Comparison of ENCODE assay signal across 11 cellular contexts in the genomic region with DNA sequence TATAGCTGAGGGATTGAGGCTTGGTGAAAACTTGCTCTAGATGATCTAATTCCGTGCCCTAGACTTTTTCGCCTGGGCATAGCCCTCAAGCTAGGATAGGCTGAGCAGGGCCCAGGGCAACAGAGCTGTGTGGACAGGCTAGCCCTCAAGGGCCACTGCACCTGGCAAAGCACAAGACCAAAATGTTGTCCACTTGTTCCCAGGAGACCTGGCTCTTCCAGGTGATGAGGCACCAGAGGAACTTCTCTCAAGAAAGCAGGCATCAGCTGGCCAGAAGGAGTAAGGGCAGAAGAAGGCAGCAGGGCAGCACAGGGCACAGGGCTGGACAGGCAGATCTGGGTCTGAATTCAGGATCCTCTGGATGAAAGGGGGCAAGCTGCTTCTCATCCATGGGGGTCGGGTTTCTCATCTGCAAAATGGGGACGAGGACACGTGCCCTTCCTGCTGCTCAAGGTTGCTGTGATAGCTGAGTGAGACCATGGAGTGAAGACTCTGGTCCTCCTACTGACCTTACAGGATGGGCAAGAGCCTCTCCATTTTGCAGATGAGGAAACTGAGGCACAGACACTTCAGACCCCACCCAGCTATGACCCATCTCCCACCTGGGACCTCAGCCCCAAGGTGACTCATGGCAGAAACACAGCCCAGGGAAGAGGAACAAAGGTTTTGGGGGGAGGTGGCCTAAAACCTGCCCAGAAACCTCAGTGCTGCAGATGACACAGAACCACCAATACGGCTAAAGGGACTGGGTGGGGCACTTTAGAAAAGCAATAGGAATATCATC.
"Had no signal": no experiment of that assay in that cellular context is flagged by ENCODE, and none has a peak within 500 bp of the region (broad histone marks: within the 10 kb centered on the region; RNA-seq: fewer than 3 reads in every experiment).

No MANE protein-coding gene starts in this region.

- H3K4me3 Mint-ChIP-seq: activated naive CD8-positive, alpha-beta T cell treated with anti-CD3 and anti-CD28 coated beads, Interleukin-2, amount 50 U/mL, for 24 hours; neural crest cell had no signal

- DNase-seq: activated CD4-positive, alpha-beta T cell treated with anti-CD3 and anti-CD28 coated beads, Interleukin-2, amount 50 U/mL, for 48 hours; activated naive CD4-positive, alpha-beta T cell; activated naive CD8-positive, alpha-beta T cell treated with anti-CD3 and anti-CD28 coated beads, Interleukin-2, amount 50 U/mL, for 24 hours; effector CD8-positive, alpha-beta T cell; gastrocnemius medialis; pancreas; stimulated activated CD4-positive, alpha-beta T cell treated with anti-CD3 and anti-CD28 coated beads, Interleukin-4, amount 100 ng/mL, for 24 hours; SW 1271; thyroid gland had no signal

- ATAC-seq: activated CD4-positive, CD25-positive, alpha-beta regulatory T cell treated with anti-CD3 and anti-CD28 coated beads, Interleukin-2, amount 50 U/mL, for 24 hours; activated naive CD8-positive, alpha-beta T cell treated with anti-CD3 and anti-CD28 coated beads, Interleukin-2, amount 50 U/mL, for 24 hours; pancreas had no signal

- H3K27ac Mint-ChIP-seq: activated naive CD8-positive, alpha-beta T cell treated with anti-CD3 and anti-CD28 coated beads, Interleukin-2, amount 50 U/mL, for 24 hours had no signal

- H3K9me3 Mint-ChIP-seq: activated naive CD8-positive, alpha-beta T cell treated with anti-CD3 and anti-CD28 coated beads, Interleukin-2, amount 50 U/mL, for 24 hours; neural crest cell had no signal
